In genomic region chr15:88238618-88239430, GRCh38 we compare ENCODE assay signal across 2 cellular contexts.
A peak's percentile ranks its signal among the peaks of the same experiment; 100 is the strongest.
TF ChIP-seq lines count a peak whose summit lies in the region.

No MANE protein-coding gene starts in this region.

TF ChIP-seq in A549, 52 proteins besides CTCF, POLR2A, EP300 and RAD21 (continued from another document):
- TF ChIP-seq, protein P1, sequence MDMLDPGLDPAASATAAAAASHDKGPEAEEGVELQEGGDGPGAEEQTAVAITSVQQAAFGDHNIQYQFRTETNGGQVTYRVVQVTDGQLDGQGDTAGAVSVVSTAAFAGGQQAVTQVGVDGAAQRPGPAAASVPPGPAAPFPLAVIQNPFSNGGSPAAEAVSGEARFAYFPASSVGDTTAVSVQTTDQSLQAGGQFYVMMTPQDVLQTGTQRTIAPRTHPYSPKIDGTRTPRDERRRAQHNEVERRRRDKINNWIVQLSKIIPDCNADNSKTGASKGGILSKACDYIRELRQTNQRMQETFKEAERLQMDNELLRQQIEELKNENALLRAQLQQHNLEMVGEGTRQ (IDR thresholded peaks at IDR 0.05): no peak
- TF ChIP-seq SREBF2 (IDR thresholded peaks at IDR 0.05) (no peak), JUNB (IDR thresholded peaks at IDR 0.05) (no peak), NR3C1 (IDR thresholded peaks at IDR 0.05) (no peak), HDAC2 (IDR thresholded peaks at IDR 0.05) (no peak), EHMT2 (IDR thresholded peaks at IDR 0.05; ENCODE audit: low read depth) (no peak), KDM1A (IDR thresholded peaks at IDR 0.05; ENCODE audit: low read depth) (no peak), BHLHE40 (IDR thresholded peaks at IDR 0.05; ENCODE audit: low read depth, low read length) (no peak), FOXS1 (CRISPR knock-in tag; IDR thresholded peaks at IDR 0.05) (no peak), NPAS2 (CRISPR knock-in tag; IDR thresholded peaks at IDR 0.05; ENCODE audit: borderline replicate concordance) (no peak), BCL3 (IDR thresholded peaks at IDR 0.05) (no peak), E2F6 (IDR thresholded peaks at IDR 0.05; ENCODE audit: borderline replicate concordance, low read depth) (no peak), HOXB13 (CRISPR knock-in tag; IDR thresholded peaks at IDR 0.05; ENCODE audit: low read depth) (no peak), MAZ (IDR thresholded peaks at IDR 0.05; ENCODE audit: borderline replicate concordance, low read depth, low read length) (no peak), EHF (CRISPR knock-in tag; IDR thresholded peaks at IDR 0.05) (no peak), HOXB5 (CRISPR knock-in tag; IDR thresholded peaks at IDR 0.05) (no peak)

TF ChIP-seq in IMR-90, 13 proteins besides CTCF, POLR2A, EP300 and RAD21 (continued from another document):
- TF ChIP-seq RFX5 (IDR thresholded peaks at IDR 0.05; ENCODE audit: low read depth, low read length) (no peak), NFE2L2 (IDR thresholded peaks at IDR 0.05; ENCODE audit: low read depth, low read length) (no peak), CEBPB (IDR thresholded peaks at IDR 0.05; ENCODE audit: low read depth, low read length) (peak; percentile 68), FOS (IDR thresholded peaks at IDR 0.05; ENCODE audit: low read depth, low read length) (no peak), MAZ (IDR thresholded peaks at IDR 0.05; ENCODE audit: borderline replicate concordance, low read depth, low read length) (no peak)
- TF ChIP-seq, protein P1 (IDR thresholded peaks at IDR 0.05; ENCODE audit: low read depth, low read length): no peak
